Comparison of ENCODE assay signal across 9 cellular contexts in genomic region chr17:50944902-50945720, GRCh38.
A peak's percentile ranks its signal among the peaks of the same experiment; 100 is the strongest.
DNase-seq lines count a peak whose midpoint lies in the region; ATAC-seq, FAIRE-seq and TF ChIP-seq lines count a peak whose summit lies in the region.
"Had no signal": no experiment of that assay in that cellular context is flagged by ENCODE, and none has a peak within 500 bp of the region (broad histone marks: within the 10 kb centered on the region; RNA-seq: fewer than 3 reads in every experiment).

No MANE protein-coding gene starts in this region.

- no peaks in the 10 kb centered on the region for H3K9me3 ChIP-seq in GM12878 (replicated peaks; ENCODE audit: control insufficient read depth, insufficient read depth, low read length)
- H3K9me3 ChIP-seq in muscle layer of colon (ENCODE audit: low read length) = no peaks in the 10 kb centered on the region
- H3K9me3 ChIP-seq in upper lobe of left lung = no peaks in the 10 kb centered on the region

- H3K4me1 ChIP-seq in GM12878 (ENCODE audit: control insufficient read depth, insufficient read depth, low read length) = peaks cover 6% of the 10 kb centered on the region
- peaks cover 40% of the 10 kb centered on the region for H3K4me1 ChIP-seq in muscle layer of colon (ENCODE audit: insufficient read depth, low read length)
- H3K4me1 ChIP-seq in upper lobe of left lung = peaks cover 29 to 47% (median 38%) of the 10 kb centered on the region in 4 donors

- H2AFZ ChIP-seq in GM12878 (ENCODE audit: control insufficient read depth, low read depth, low read length) = peak overlapping the region; percentile 60

- H3K27me3 ChIP-seq in GM12878 (replicated peaks in 1 of 2; ENCODE audit: control insufficient read depth in 2 of 2, insufficient read depth in 2 of 2, low read length in 1 of 2) (no peaks in the 10 kb centered on the region; a peak in 1 of 4 replicates), muscle layer of colon (ENCODE audit: control insufficient read depth in 1 of 2, insufficient read depth in 2 of 2, low read length in 2 of 2) (no peaks in the 10 kb centered on the region), upper lobe of left lung (no peaks in the 10 kb centered on the region)

- intact Hi-C loops in GM12878 (cut with micrococcal nuclease; ENCODE audit: unreplicated experiment) = no loop called here

- no peaks in the 10 kb centered on the region for H3K79me2 ChIP-seq in GM12878 (ENCODE audit: control insufficient read depth, insufficient read depth, low read length)

- SMC1A ChIA-PET in GM12878 (lab: Charles Lee; ENCODE audit: uncharacterized antibody, unreplicated experiment) = no interaction called here

- no peak for DNase-seq in activated naive CD4-positive, alpha-beta T cell treated with anti-CD3 and anti-CD28 coated beads, Interleukin-2, amount 10 ng/mL, durations not matched to agents 7 days and 5 days
- no peak for DNase-seq in activated naive CD4-positive, alpha-beta T cell treated with anti-CD3 and anti-CD28 coated beads, Interleukin-2, amount 50 U/mL, for 16 hours
- DNase-seq in GM12878 (ENCODE audit: low read depth, low spot score) (no peak), upper lobe of left lung (no peak), NOMO-1 treated with DMSO at 0.1 percent for 48 hours (lab: John Stamatoyannopoulos, UW; ENCODE audit: unreplicated experiment) (no peak), DMS 273 (lab: John Stamatoyannopoulos, UW; ENCODE audit: unreplicated experiment) (no peak)
- no peak for DNase-seq in activated effector memory CD4-positive, alpha-beta T cell treated with anti-CD3 and anti-CD28 coated beads, Interleukin-2, amount 50 U/mL, for 16 hours
- DNase-seq: NK-92 treated with Interleukin-12 subunit alpha and Interleukin-12 subunit beta, amount 100 ng/mL, for 24 hours had no signal

- TF ChIP-seq POLR2A in GM12878 (IDR thresholded peaks at IDR 0.05; ENCODE audit: low read depth, low read length) (no peak), upper lobe of left lung (IDR thresholded peaks at IDR 0.05) (no peak)

- peak overlapping the region; percentile 55; the same call in 1 of the 2 replicates for H3K4me2 ChIP-seq in GM12878 (ENCODE audit: control insufficient read depth, insufficient read depth)

- peak overlapping the region; percentile 42 for H3K27ac Mint-ChIP-seq in activated naive CD4-positive, alpha-beta T cell treated with anti-CD3 and anti-CD28 coated beads, Interleukin-2, amount 10 ng/mL, durations not matched to agents 7 days and 5 days

- no TSS peak for BruUV-seq in GM12878 (replicated peaks; lab: Mats Ljungman, UMichigan)

- CTCF ChIA-PET in activated naive CD4-positive, alpha-beta T cell treated with anti-CD3 and anti-CD28 coated beads, Interleukin-2, amount 10 ng/mL, durations not matched to agents 7 days and 5 days (lab: Charles Lee) = interaction anchor here (1.0 to 2.1 kb wide), 6 partner anchors 15 to 95 kb away, joined by 3 to 14 read pairs (median 4); no protein-coding TSS in a partner anchor
- CTCF ChIA-PET in GM12878 (lab: Yijun Ruan, JAX) = interaction anchor here (2.6 kb wide), 1 partner anchor 93 kb away, joined by 11 read pairs; no protein-coding TSS in a partner anchor

- ATAC-seq in GM12878 = no peak; the same call in 2 of the 3 replicates
- ATAC-seq in upper lobe of left lung (ENCODE audit: low FRiP score in 2 of 2) = no peak

- H3K4me3 Mint-ChIP-seq in activated naive CD4-positive, alpha-beta T cell treated with anti-CD3 and anti-CD28 coated beads, Interleukin-2, amount 10 ng/mL, durations not matched to agents 7 days and 5 days = peak overlapping the region; percentile 40

- no peaks in the 10 kb centered on the region for H3K27me3 Mint-ChIP-seq in activated naive CD4-positive, alpha-beta T cell treated with anti-CD3 and anti-CD28 coated beads, Interleukin-2, amount 10 ng/mL, durations not matched to agents 7 days and 5 days

- FAIRE-seq in GM12878 (lab: Jason Lieb, UNC) = no peak

- H3K9me3 Mint-ChIP-seq in activated naive CD4-positive, alpha-beta T cell treated with anti-CD3 and anti-CD28 coated beads, Interleukin-2, amount 10 ng/mL, durations not matched to agents 7 days and 5 days = no peaks in the 10 kb centered on the region

- H3K4me1 Mint-ChIP-seq in activated naive CD4-positive, alpha-beta T cell treated with anti-CD3 and anti-CD28 coated beads, Interleukin-2, amount 10 ng/mL, durations not matched to agents 7 days and 5 days = peaks cover 55% of the 10 kb centered on the region

- no peaks in the 10 kb centered on the region for H4K20me1 ChIP-seq in GM12878 (ENCODE audit: control insufficient read depth, insufficient read depth)

- H3K36me3 ChIP-seq in GM12878 (ENCODE audit: control insufficient read depth in 2 of 2, insufficient read depth in 2 of 2, low read length in 1 of 2) (no peaks in the 10 kb centered on the region), muscle layer of colon (ENCODE audit: insufficient read depth, low read length) (no peaks in the 10 kb centered on the region), upper lobe of left lung (no peaks in the 10 kb centered on the region)

- no peak overlapping the region for H3K27ac ChIP-seq in GM12878 (ENCODE audit: control insufficient read depth, insufficient read depth)
- H3K27ac ChIP-seq in muscle layer of colon (ENCODE audit: low read depth, low read length) = peak overlapping the region; percentile 87
- H3K27ac ChIP-seq in upper lobe of left lung = peak overlapping the region in 3 of 4 donors; percentile 79 to 92 (median 92)

- peaks cover 11% of the 10 kb centered on the region for H3K36me3 Mint-ChIP-seq in activated naive CD4-positive, alpha-beta T cell treated with anti-CD3 and anti-CD28 coated beads, Interleukin-2, amount 10 ng/mL, durations not matched to agents 7 days and 5 days

- no peak for TF ChIP-seq CTCF in GM12878 (IDR thresholded peaks at IDR 0.05 in 2 of 3, conservative IDR thresholded peaks at IDR 0.05 in 1 of 3; ENCODE audit: control insufficient read depth in 2 of 3, extremely low read depth in 1 of 3, insufficient read depth in 1 of 3, low read depth in 3 of 3, low read length in 3 of 3)
- TF ChIP-seq CTCF in upper lobe of left lung (IDR thresholded peaks at IDR 0.05) = no peak

- H3K9ac ChIP-seq in GM12878 (ENCODE audit: control insufficient read depth, insufficient read depth, low read length) (no peak overlapping the region), muscle layer of colon (ENCODE audit: low read length) (no peak overlapping the region)

- RAD21 ChIA-PET in GM12878 (lab: Charles Lee; ENCODE audit: unreplicated experiment) = interaction anchor here (1.2 kb wide), 1 partner anchor 91 kb away, joined by 3 read pairs; no protein-coding TSS in a partner anchor

- no peak for TF ChIP-seq RAD21 in GM12878 (IDR thresholded peaks at IDR 0.05; ENCODE audit: insufficient read depth, low read depth, low read length)

- peak overlapping the region; percentile 34; the same call in 1 of the 2 replicates for H3K4me3 ChIP-seq in GM12878
- peak overlapping the region in 1 of 2 donors; percentile 54 for H3K4me3 ChIP-seq in muscle layer of colon (ENCODE audit: low read depth in 1 of 2, low read length in 2 of 2)
- H3K4me3 ChIP-seq in upper lobe of left lung = peak overlapping the region in 3 of 4 donors; percentile 47 to 61 (median 49)

- in situ Hi-C loops in GM12878 (cut with MboI) = no loop called here

- POLR2A ChIA-PET in GM12878 (lab: Charles Lee) = interaction anchor here (0.6 to 0.7 kb wide), 2 partner anchors 11 to 77 kb away, joined by 3 to 4 read pairs; no protein-coding TSS in a partner anchor

- WGBS in GM12878 (ENCODE audit: insufficient coverage, insufficient replicate concordance, low lambda C conversion rate, missing lambda C conversion rate) = 73% methylated on average over 16 of the region's 18 CpGs
- WGBS in upper lobe of left lung, 2 donors = 74 to 84% methylated on average over 11 to 17 of the region's 18 CpGs

- TF ChIP-seq EP300 in GM12878 (IDR thresholded peaks at IDR 0.05; ENCODE audit: borderline replicate concordance in 1 of 2, control insufficient read depth in 1 of 2, low read depth in 2 of 2, low read length in 2 of 2) (no peak), upper lobe of left lung (IDR thresholded peaks at IDR 0.05) (no peak)

TF ChIP-seq in GM12878, 131 proteins besides CTCF, POLR2A, EP300 and RAD21:
- no peak for TF ChIP-seq CEBPZ (IDR thresholded peaks at IDR 0.05; ENCODE audit: low read depth, low read length)
- no peak for TF ChIP-seq HDGF (IDR thresholded peaks at IDR 0.05)
TF ChIP-seq in GM12878: peak in this region for 0.
